1 cellular context compared by ENCODE assay signal in the genomic region with DNA sequence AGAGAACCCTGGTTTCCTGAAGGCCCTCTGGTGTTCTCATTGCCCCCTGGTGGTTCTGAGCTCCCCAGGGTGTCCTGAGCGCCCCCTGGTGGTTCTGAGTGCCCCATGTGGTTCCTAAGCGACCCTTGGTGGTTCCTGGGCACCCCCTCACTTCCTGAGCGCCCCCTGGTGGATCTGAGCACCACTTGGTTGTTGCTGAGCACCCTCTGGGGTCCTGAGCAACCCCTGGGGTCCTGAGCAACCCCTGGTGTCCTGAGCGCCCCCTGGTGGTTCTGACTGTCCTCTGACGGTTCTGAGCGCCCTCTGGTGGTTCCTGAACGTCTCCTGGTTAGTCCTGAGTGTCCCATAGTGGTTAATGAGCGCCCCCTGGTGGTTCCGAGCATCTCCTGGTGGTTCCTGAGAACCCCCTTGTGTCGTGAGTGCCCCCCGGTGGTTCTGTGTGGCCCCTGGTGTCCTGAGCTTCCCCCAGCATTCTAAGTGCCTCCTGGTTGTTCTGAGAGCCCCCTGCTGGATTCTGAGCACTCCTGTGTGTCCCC.
TF ChIP-seq lines count a peak whose summit lies in the region.

No MANE protein-coding gene starts in this region.

TF ChIP-seq in HCT116, 20 proteins besides CTCF, POLR2A, EP300 and RAD21 (continued from another document):
- no peak for TF ChIP-seq ELF1 (IDR thresholded peaks at IDR 0.05; ENCODE audit: borderline replicate concordance, low read depth)
